In the genomic region with DNA sequence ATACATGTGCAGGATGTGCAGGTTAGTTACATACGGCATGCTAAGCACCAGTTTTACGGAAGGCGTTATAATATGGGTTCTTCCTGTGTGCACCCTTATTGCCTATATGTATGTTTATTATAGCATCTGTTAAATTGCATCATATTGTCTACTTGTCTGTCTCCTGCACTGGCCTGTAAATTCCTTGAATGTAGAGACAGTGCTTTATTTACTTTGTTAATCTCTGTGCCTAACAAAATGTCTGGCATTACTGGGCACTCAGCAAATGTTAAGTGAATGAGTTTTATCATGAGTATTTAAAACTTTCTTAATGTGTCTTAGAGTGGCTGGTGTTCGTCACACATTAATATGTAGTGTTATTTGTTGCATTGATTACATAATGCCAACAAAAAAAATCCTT, we compare ENCODE assay signal across 27 cellular contexts.
"Had no signal": no experiment of that assay in that cellular context is flagged by ENCODE, and none has a peak within 500 bp of the region (broad histone marks: within the 10 kb centered on the region; RNA-seq: fewer than 3 reads in every experiment).

No MANE protein-coding gene starts in this region.

- H3K9ac ChIP-seq: KMS-11, SK-N-SH had no signal

- ATAC-seq: activated CD4-positive, CD25-positive, alpha-beta regulatory T cell treated with anti-CD3 and anti-CD28 coated beads, Interleukin-2, amount 50 U/mL, for 24 hours; activated CD8-positive, alpha-beta T cell treated with anti-CD3 and anti-CD28 coated beads, Interleukin-2, amount 10 ng/mL, durations not matched to agents 7 days and 5 days had no signal

- H3K4me1 ChIP-seq: breast epithelium had no signal

- H3K36me3 ChIP-seq: breast epithelium, MG63 had no signal

- DNase-seq: activated CD4-positive, alpha-beta T cell treated with anti-CD3 and anti-CD28 coated beads for 48 hours; activated CD4-positive, alpha-beta T cell treated with anti-CD3 and anti-CD28 coated beads, Interleukin-2, amount 50 U/mL, for 4 hours; activated CD8-positive, alpha-beta memory T cell treated with anti-CD3 and anti-CD28 coated beads, Interleukin-2, amount 50 U/mL, for 48 hours; activated CD8-positive, alpha-beta T cell treated with anti-CD3 and anti-CD28 coated beads, Interleukin-2, amount 10 ng/mL, durations not matched to agents 7 days and 5 days; activated naive CD4-positive, alpha-beta T cell; activated T-cell treated with anti-CD3 and anti-CD28 coated beads, Interleukin-2, amount 50 U/mL, for 1 hour; aorta; caudate nucleus; MG63; MV-4-11; NCI-H1092 treated with DMSO at 0.1 percent for 48 hours; NCI-H1417 treated with DMSO at 0.1 percent for 48 hours; NCI-H1694; NCI-H2029; NCI-H2107; NCI-H345; NCI-H510A; NCI-H526 treated with DMSO at 0.1 percent for 48 hours; NCI-H82; OCI-M1; SIG-M5; SK-N-SH; T-helper 1 cell; WERI-Rb-1 had no signal

- H3K27me3 ChIP-seq: breast epithelium, MG63 had no signal

- H3K4me3 ChIP-seq: breast epithelium, MG63 had no signal

- H3K4me2 ChIP-seq: KMS-11, SK-N-SH had no signal

- H3K27ac ChIP-seq: breast epithelium, KMS-11, WERI-Rb-1 had no signal

- H3K9me3 ChIP-seq: breast epithelium, MG63, SK-N-SH had no signal
